ENCODE assay signal across 12 cellular contexts in the genomic region with DNA sequence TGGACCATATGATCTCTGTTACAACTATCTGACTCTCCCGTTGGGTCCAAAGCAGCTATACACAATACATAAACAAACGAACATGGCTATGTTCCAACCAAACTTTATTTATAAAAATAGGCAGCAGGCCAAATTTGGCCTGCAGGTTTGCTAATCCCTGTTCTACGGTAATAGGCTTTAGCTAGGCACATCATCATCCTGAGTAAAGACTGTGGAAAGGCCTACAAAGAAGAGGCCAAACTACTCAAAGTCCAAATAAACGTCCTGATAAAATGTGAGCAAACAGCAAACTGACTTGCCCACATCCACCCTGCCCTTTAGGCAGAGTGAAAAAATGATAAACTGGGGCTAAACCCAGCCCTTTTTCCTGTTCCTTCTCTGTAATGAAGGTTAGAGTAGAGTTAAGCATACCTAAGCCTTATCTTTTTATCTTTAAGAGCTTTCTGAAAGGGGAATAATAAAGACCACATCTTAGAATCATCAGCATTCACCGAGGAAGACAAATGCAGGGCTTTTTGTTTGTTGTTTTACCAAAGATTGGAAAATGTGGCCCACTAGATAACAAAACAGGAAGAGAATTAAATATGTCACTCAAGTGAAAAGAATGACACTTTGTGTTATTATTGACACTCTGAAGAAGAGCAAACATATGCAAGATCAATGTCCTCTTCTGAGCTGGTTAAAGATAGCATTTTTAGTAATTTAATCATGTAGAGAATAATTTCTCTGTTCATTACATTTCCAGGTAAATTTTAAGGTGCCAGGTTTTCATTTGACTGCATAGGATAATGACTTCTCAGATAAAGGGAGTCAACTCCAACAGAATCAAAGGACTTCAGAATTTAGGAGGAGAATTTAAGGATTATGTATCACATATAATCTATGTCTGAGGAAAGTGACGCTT.
DNase-seq lines count a peak whose midpoint lies in the region; ATAC-seq and TF ChIP-seq lines count a peak whose summit lies in the region.
"Had no signal": no experiment of that assay in that cellular context is flagged by ENCODE, and none has a peak within 500 bp of the region (broad histone marks: within the 10 kb centered on the region; RNA-seq: fewer than 3 reads in every experiment).

No MANE protein-coding gene starts in this region.

- peaks cover 5% of the 10 kb centered on the region for H3K36me3 ChIP-seq in thymus (ENCODE audit: control insufficient read depth, insufficient read depth)
- H3K36me3 ChIP-seq: adrenal gland had no signal

- no peak for ATAC-seq in activated CD8-positive, alpha-beta memory T cell treated with anti-CD3 and anti-CD28 coated beads, Interleukin-2, amount 10 ng/mL, durations not matched to agents 7 days and 5 days
- ATAC-seq in HG02840 (IDR thresholded peaks at IDR 0.05; ENCODE audit: low FRiP score, unreplicated experiment), result no peak

- no peak for DNase-seq in activated CD8-positive, alpha-beta memory T cell treated with anti-CD3 and anti-CD28 coated beads, Interleukin-2, amount 10 ng/mL, durations not matched to agents 7 days and 5 days
- no peak for DNase-seq in activated CD8-positive, alpha-beta memory T cell treated with anti-CD3 and anti-CD28 coated beads for 24 hours
- DNase-seq in fibroblast of gingiva (ENCODE audit: low read depth), result peak; percentile 24
- DNase-seq in NCI-H2029 treated with DMSO at 0.1 percent for 48 hours (lab: John Stamatoyannopoulos, UW), result no peak
- DNase-seq in medulla oblongata (ENCODE audit: extremely low spot score), result no peak
- DNase-seq: adrenal gland, NCI-H187 had no signal

- peak overlapping the region; percentile 43 for H3K27ac ChIP-seq in VCaP
- peak overlapping the region; percentile 52 for H3K27ac ChIP-seq in thymus (ENCODE audit: low read depth)

- TF ChIP-seq CTCF in VCaP (conservative IDR thresholded peaks at IDR 0.05), result no peak

- CTCF ChIA-PET in activated CD8-positive, alpha-beta memory T cell treated with anti-CD3 and anti-CD28 coated beads, Interleukin-2, amount 10 ng/mL, durations not matched to agents 7 days and 5 days (lab: Charles Lee), result interaction anchor here (0.7 kb wide), 1 partner anchor 11 kb away, joined by 3 read pairs; no protein-coding TSS in a partner anchor

- no peaks in the 10 kb centered on the region for H3K27me3 Mint-ChIP-seq in activated CD8-positive, alpha-beta memory T cell treated with anti-CD3 and anti-CD28 coated beads, Interleukin-2, amount 10 ng/mL, durations not matched to agents 7 days and 5 days
- H3K27me3 Mint-ChIP-seq: stimulated activated naive CD8-positive, alpha-beta T cell treated with anti-CD3 and anti-CD28 coated beads, Interleukin-15, Interleukin-2, amounts not matched to agents 100 ng/mL and 50 ng/mL, for 24 hours had no signal

- no peak overlapping the region for H3K4me3 ChIP-seq in thymus (ENCODE audit: low read length)
- H3K4me3 ChIP-seq: adrenal gland had no signal

- 69% methylated on average over 6 of the region's 6 CpGs for WGBS in thymus

- H3K9me3 ChIP-seq in thymus (ENCODE audit: control insufficient read depth), result no peaks in the 10 kb centered on the region
- H3K9me3 ChIP-seq: adrenal gland had no signal

- H3K36me3 Mint-ChIP-seq in activated CD8-positive, alpha-beta memory T cell treated with anti-CD3 and anti-CD28 coated beads, Interleukin-2, amount 10 ng/mL, durations not matched to agents 7 days and 5 days, result peaks cover 8% of the 10 kb centered on the region

- H3K4me3 Mint-ChIP-seq in activated CD8-positive, alpha-beta memory T cell treated with anti-CD3 and anti-CD28 coated beads, Interleukin-2, amount 10 ng/mL, durations not matched to agents 7 days and 5 days, result no peak overlapping the region
- H3K4me3 Mint-ChIP-seq: neural crest cell; stimulated activated naive CD8-positive, alpha-beta T cell treated with anti-CD3 and anti-CD28 coated beads, Interleukin-15, Interleukin-2, amounts not matched to agents 100 ng/mL and 50 ng/mL, for 24 hours had no signal

- no peaks in the 10 kb centered on the region for H3K9me3 Mint-ChIP-seq in activated CD8-positive, alpha-beta memory T cell treated with anti-CD3 and anti-CD28 coated beads, Interleukin-2, amount 10 ng/mL, durations not matched to agents 7 days and 5 days (ENCODE audit: low read depth)
- H3K9me3 Mint-ChIP-seq: neural crest cell; stimulated activated naive CD8-positive, alpha-beta T cell treated with anti-CD3 and anti-CD28 coated beads, Interleukin-15, Interleukin-2, amounts not matched to agents 100 ng/mL and 50 ng/mL, for 24 hours had no signal

- peaks cover 6% of the 10 kb centered on the region for H3K4me1 ChIP-seq in thymus (ENCODE audit: control insufficient read depth, insufficient read depth, low read length)

- peaks cover 18% of the 10 kb centered on the region for H3K4me1 Mint-ChIP-seq in activated CD8-positive, alpha-beta memory T cell treated with anti-CD3 and anti-CD28 coated beads, Interleukin-2, amount 10 ng/mL, durations not matched to agents 7 days and 5 days

- peak overlapping the region; percentile 72 for H3K27ac Mint-ChIP-seq in activated CD8-positive, alpha-beta memory T cell treated with anti-CD3 and anti-CD28 coated beads, Interleukin-2, amount 10 ng/mL, durations not matched to agents 7 days and 5 days
- H3K27ac Mint-ChIP-seq: stimulated activated naive CD8-positive, alpha-beta T cell treated with anti-CD3 and anti-CD28 coated beads, Interleukin-15, Interleukin-2, amounts not matched to agents 100 ng/mL and 50 ng/mL, for 24 hours had no signal

- H3K27me3 ChIP-seq in thymus (ENCODE audit: control insufficient read depth, insufficient read depth), result no peaks in the 10 kb centered on the region
- H3K27me3 ChIP-seq: adrenal gland had no signal
